31 cellular contexts compared by ENCODE assay signal in the genomic region with DNA sequence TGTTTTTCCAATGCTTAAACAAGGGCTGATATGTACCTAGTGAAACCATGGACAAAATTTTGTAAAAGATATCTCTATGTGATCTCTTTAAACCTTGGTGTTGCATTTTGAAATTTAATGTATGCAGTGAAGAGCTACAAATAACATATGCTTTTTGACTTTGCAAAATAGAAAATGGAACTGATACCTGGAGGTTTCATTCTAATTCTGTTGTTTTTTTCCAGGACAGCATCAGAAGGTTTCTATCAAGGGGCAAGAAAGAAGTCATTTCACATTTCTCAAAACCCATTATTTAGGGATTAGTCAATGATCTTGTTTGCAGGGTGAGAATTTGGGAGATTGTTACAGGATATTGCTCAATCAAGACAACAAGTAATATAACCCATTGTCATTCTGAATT.
"Had no signal": no experiment of that assay in that cellular context is flagged by ENCODE, and none has a peak within 500 bp of the region (broad histone marks: within the 10 kb centered on the region; RNA-seq: fewer than 3 reads in every experiment).

No MANE protein-coding gene starts in this region.

- ATAC-seq: activated CD8-positive, alpha-beta T cell treated with anti-CD3 and anti-CD28 coated beads for 36 hours; activated naive CD8-positive, alpha-beta T cell treated with anti-CD3 and anti-CD28 coated beads, Interleukin-2, amount 50 U/mL, for 24 hours; activated T-cell treated with anti-CD3 and anti-CD28 coated beads, Interleukin-2, amount 50 U/mL, for 4 hours; activated T-cell treated with anti-CD3 and anti-CD28 coated beads, Interleukin-2, amount 50 U/mL, for 72 hours; activated T-helper 17 cell treated with anti-CD3 and anti-CD28 coated beads, Interleukin-2, amount 50 U/mL, for 72 hours had no signal

- H3K36me3 ChIP-seq: ascending aorta, cardiac muscle cell had no signal

- H3K27ac ChIP-seq: ascending aorta, cardiac muscle cell, VCaP had no signal

- H3K9me3 ChIP-seq: ascending aorta had no signal

- H3K4me3 ChIP-seq: ascending aorta, cardiac muscle cell had no signal

- DNase-seq: activated B cell treated with CpG ODN at 0.5 μM for 24 hours; activated CD4-positive, alpha-beta memory T cell treated with anti-CD3 and anti-CD28 coated beads for 36 hours; activated CD4-positive, alpha-beta T cell treated with anti-CD3 and anti-CD28 coated beads for 4 hours; activated CD4-positive, alpha-beta T cell treated with anti-CD3 and anti-CD28 coated beads, Interleukin-2, amount 10 ng/mL, durations not matched to agents 24 days and 14 days; activated CD4-positive, alpha-beta T cell treated with anti-CD3 and anti-CD28 coated beads, Interleukin-2, amount 50 U/mL, for 1 hour; activated CD4-positive, alpha-beta T cell treated with anti-CD3 and anti-CD28 coated beads, Interleukin-2, amount 50 U/mL, for 4 hours; activated CD4-positive, CD25-positive, alpha-beta regulatory T cell treated with anti-CD3 and anti-CD28 coated beads, Interleukin-2, amount 50 U/mL, for 72 hours; activated CD8-positive, alpha-beta memory T cell treated with anti-CD3 and anti-CD28 coated beads, Interleukin-2, amount 50 U/mL, for 4 hours; activated CD8-positive, alpha-beta T cell treated with anti-CD3 and anti-CD28 coated beads for 36 hours; activated effector memory CD4-positive, alpha-beta T cell treated with anti-CD3 and anti-CD28 coated beads, Interleukin-2, amount 50 U/mL, for 16 hours; activated gamma-delta T cell treated with Interleukin-2 at 50 U/mL for 16 hours; activated naive CD4-positive, alpha-beta T cell; activated naive CD4-positive, alpha-beta T cell treated with anti-CD3 and anti-CD28 coated beads, Interleukin-2, amount 10 ng/mL, durations not matched to agents 7 days and 5 days; activated naive CD8-positive, alpha-beta T cell treated with anti-CD3 and anti-CD28 coated beads, Interleukin-2, amount 10 ng/mL, durations not matched to agents 7 days and 5 days; activated naive CD8-positive, alpha-beta T cell treated with anti-CD3 and anti-CD28 coated beads, Interleukin-2, amount 50 U/mL, for 24 hours; activated T-cell treated with anti-CD3 and anti-CD28 coated beads for 4 hours; activated T-cell treated with anti-CD3 and anti-CD28 coated beads, Interleukin-2, amount 50 U/mL, for 1 hour; activated T-cell treated with anti-CD3 and anti-CD28 coated beads, Interleukin-2, amount 50 U/mL, for 4 hours; activated T-cell treated with anti-CD3 and anti-CD28 coated beads, Interleukin-2, amount 50 U/mL, for 72 hours; amygdala; anterior cingulate cortex; caudate nucleus; cerebellar nuclear complex; T-helper 2 cell; T-helper 9 cell had no signal

- H3K27me3 ChIP-seq: ascending aorta, cardiac muscle cell had no signal

- H3K4me1 ChIP-seq: ascending aorta had no signal

- FAIRE-seq: bronchial epithelial cell, TTC549 had no signal
